9 cellular contexts compared by ENCODE assay signal in the genomic region with DNA sequence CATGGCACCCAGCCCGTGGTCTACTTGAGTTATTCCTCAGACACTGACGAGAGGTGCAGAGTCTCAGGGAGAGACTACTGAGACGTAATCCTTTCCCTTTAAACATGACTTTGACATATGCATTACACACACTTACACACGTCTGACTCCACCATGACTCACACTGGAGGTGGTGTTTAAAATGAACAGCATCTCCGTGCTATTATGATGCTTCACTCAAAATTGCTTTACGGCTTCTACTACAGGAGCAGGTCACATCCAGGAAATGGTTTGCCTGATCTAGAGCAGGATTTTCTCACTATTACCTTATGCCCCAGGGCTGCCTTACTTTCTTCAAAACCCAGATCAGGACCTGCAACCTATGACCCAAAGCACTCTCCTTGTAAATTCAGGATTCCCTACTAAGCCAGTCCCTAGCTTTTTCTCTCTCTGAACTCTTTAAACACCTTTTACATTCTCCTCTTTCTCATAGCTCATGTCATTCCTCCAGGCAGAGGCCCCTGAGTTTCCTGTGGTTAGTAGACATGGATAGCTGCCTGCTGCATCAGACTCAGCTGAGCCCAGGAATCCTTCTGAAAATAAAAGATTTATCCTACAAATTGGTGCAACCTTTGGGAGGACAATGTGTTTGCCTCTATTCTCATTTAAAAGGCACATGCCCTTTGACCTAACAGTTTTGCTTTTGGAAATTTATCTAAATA. TPM values are rescaled to one million over a fixed set of nuclear protein-coding genes. Genes with fewer than 3 reads are reported as not detected.
DNase-seq lines count a peak whose midpoint lies in the region; ATAC-seq and TF ChIP-seq lines count a peak whose summit lies in the region.
"Had no signal": no experiment of that assay in that cellular context is flagged by ENCODE, and none has a peak within 500 bp of the region (broad histone marks: within the 10 kb centered on the region; RNA-seq: fewer than 3 reads in every experiment).

No MANE protein-coding gene starts in this region.

- no peak overlapping the region for H3K27ac Mint-ChIP-seq in stimulated activated naive CD8-positive, alpha-beta T cell treated with anti-CD3 and anti-CD28 coated beads, Interleukin-15, amount 100 ng/mL, for 72 hours

- no peaks in the 10 kb centered on the region for H3K27me3 Mint-ChIP-seq in stimulated activated naive CD8-positive, alpha-beta T cell treated with anti-CD3 and anti-CD28 coated beads, Interleukin-15, amount 100 ng/mL, for 72 hours

- H3K9me3 Mint-ChIP-seq in stimulated activated naive CD8-positive, alpha-beta T cell treated with anti-CD3 and anti-CD28 coated beads, Interleukin-15, amount 100 ng/mL, for 72 hours, result no peaks in the 10 kb centered on the region

- intact Hi-C loops in cardiac septum (cut with DNase I), result no loop called here

- TF ChIP-seq CTCF in omental fat pad (IDR thresholded peaks at IDR 0.05), result no peak

- peak; percentile 71 for ATAC-seq in stimulated activated naive CD8-positive, alpha-beta T cell treated with anti-CD3 and anti-CD28 coated beads, Interleukin-15, Interleukin-2, amounts not matched to agents 100 U/mL and 50 U/mL, for 24 hours
- ATAC-seq in stimulated activated naive CD8-positive, alpha-beta T cell treated with anti-CD3 and anti-CD28 coated beads, Interleukin-15, amount 100 ng/mL, for 72 hours, result no peak
- no peak for ATAC-seq in omental fat pad (ENCODE audit: low FRiP score)

- no peak overlapping the region for H3K4me3 Mint-ChIP-seq in stimulated activated naive CD8-positive, alpha-beta T cell treated with anti-CD3 and anti-CD28 coated beads, Interleukin-15, amount 100 ng/mL, for 72 hours

- no peak for DNase-seq in stimulated activated naive CD8-positive, alpha-beta T cell treated with anti-CD3 and anti-CD28 coated beads, Interleukin-15, Interleukin-2, amounts not matched to agents 100 U/mL and 50 U/mL, for 24 hours
- no peak for DNase-seq in stimulated activated naive CD8-positive, alpha-beta T cell treated with anti-CD3 and anti-CD28 coated beads, Interleukin-15, amount 100 ng/mL, for 72 hours
- peak; percentile 44 to 54 for DNase-seq in activated T-cell treated with anti-CD3 and anti-CD28 coated beads, Interleukin-2, amount 50 U/mL, for 48 hours
- DNase-seq in iris pigment epithelial cell (ENCODE audit: low read depth), result peak; percentile 94
- no peak for DNase-seq in omental fat pad (ENCODE audit: low spot score)
- DNase-seq in NCI-H524 (lab: John Stamatoyannopoulos, UW), result no peak
- no peak for DNase-seq in activated effector memory CD4-positive, alpha-beta T cell treated with anti-CD3 and anti-CD28 coated beads, Interleukin-2, amount 50 U/mL, for 16 hours
- DNase-seq in cardiac septum (ENCODE audit: low spot score), result no peak
- DNase-seq: Caco-2 had no signal

- peaks cover 16% of the 10 kb centered on the region for H3K4me1 Mint-ChIP-seq in stimulated activated naive CD8-positive, alpha-beta T cell treated with anti-CD3 and anti-CD28 coated beads, Interleukin-15, amount 100 ng/mL, for 72 hours

RNA-seq across cellular contexts. Expression of a gene that starts 31.2 kb away (rescaled TPM):
- 10 to 100 TPM in 2 of 4 donors, 1 to 10 TPM in 2; 9.2 to 39.6 (median 12.4) TPM for total RNA-seq in omental fat pad
- 2.3 TPM for total RNA-seq in cardiac septum

Comparison
In these comparisons a context has a peak if more than half of its experiments do, and no peak if none do; other contexts are left out.
1. DNase-seq: peak in activated T-cell treated with anti-CD3 and anti-CD28 coated beads, Interleukin-2, amount 50 U/mL, for 48 hours (2 of 2) and iris pigment epithelial cell (single experiment); none in stimulated activated naive CD8-positive, alpha-beta T cell treated with anti-CD3 and anti-CD28 coated beads, Interleukin-15, Interleukin-2, amounts not matched to agents 100 U/mL and 50 U/mL, for 24 hours (single experiment), stimulated activated naive CD8-positive, alpha-beta T cell treated with anti-CD3 and anti-CD28 coated beads, Interleukin-15, amount 100 ng/mL, for 72 hours (0 of 2), omental fat pad (single experiment), NCI-H524 (0 of 2), activated effector memory CD4-positive, alpha-beta T cell treated with anti-CD3 and anti-CD28 coated beads, Interleukin-2, amount 50 U/mL, for 16 hours (single experiment) and cardiac septum (single experiment).